Comparison of ENCODE assay signal across 1 cellular context in the genomic region with DNA sequence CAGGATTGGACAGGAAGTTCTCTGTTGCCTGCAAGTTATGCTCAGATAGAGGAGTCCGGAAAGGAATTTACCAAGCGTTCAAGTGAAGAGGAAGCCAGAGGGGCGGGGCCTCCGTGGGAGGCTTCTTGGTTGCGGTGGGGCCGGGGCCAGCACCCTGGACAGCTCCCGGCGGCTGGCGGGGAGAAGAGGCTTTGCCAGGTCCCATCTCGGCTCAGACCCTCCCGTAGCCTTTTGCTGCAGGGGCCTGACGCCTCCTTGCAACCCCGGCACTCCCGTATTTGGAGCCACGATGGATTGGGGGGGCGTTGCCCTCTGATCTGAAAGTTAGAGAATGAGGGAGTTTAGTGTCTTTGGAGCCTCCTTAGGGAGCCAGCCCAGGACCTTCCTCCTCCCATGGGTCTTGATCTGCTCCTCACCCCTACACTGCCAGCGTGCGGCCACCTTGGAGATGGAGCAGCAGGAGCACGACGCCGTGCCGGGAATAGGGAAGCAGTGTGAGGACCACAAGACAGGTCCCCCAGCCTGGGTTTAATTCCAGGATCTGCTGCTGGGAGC.
A peak's percentile ranks its signal among the peaks of the same experiment; 100 is the strongest.
TF ChIP-seq lines count a peak whose summit lies in the region.

No MANE protein-coding gene starts in this region.

TF ChIP-seq in HepG2, 621 proteins besides CTCF, POLR2A, EP300 and RAD21 (continued from another document):
- TF ChIP-seq, protein P1, sequence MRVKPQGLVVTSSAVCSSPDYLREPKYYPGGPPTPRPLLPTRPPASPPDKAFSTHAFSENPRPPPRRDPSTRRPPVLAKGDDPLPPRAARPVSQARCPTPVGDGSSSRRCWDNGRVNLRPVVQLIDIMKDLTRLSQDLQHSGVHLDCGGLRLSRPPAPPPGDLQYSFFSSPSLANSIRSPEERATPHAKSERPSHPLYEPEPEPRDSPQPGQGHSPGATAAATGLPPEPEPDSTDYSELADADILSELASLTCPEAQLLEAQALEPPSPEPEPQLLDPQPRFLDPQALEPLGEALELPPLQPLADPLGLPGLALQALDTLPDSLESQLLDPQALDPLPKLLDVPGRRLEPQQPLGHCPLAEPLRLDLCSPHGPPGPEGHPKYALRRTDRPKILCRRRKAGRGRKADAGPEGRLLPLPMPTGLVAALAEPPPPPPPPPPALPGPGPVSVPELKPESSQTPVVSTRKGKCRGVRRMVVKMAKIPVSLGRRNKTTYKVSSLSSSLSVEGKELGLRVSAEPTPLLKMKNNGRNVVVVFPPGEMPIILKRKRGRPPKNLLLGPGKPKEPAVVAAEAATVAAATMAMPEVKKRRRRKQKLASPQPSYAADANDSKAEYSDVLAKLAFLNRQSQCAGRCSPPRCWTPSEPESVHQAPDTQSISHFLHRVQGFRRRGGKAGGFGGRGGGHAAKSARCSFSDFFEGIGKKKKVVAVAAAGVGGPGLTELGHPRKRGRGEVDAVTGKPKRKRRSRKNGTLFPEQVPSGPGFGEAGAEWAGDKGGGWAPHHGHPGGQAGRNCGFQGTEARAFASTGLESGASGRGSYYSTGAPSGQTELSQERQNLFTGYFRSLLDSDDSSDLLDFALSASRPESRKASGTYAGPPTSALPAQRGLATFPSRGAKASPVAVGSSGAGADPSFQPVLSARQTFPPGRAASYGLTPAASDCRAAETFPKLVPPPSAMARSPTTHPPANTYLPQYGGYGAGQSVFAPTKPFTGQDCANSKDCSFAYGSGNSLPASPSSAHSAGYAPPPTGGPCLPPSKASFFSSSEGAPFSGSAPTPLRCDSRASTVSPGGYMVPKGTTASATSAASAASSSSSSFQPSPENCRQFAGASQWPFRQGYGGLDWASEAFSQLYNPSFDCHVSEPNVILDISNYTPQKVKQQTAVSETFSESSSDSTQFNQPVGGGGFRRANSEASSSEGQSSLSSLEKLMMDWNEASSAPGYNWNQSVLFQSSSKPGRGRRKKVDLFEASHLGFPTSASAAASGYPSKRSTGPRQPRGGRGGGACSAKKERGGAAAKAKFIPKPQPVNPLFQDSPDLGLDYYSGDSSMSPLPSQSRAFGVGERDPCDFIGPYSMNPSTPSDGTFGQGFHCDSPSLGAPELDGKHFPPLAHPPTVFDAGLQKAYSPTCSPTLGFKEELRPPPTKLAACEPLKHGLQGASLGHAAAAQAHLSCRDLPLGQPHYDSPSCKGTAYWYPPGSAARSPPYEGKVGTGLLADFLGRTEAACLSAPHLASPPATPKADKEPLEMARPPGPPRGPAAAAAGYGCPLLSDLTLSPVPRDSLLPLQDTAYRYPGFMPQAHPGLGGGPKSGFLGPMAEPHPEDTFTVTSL (CRISPR knock-in tag; IDR thresholded peaks at IDR 0.05; ENCODE audit: borderline replicate concordance) = no peak
- TF ChIP-seq HNRNPH1 (optimal IDR thresholded peaks at IDR 0.05; ENCODE audit: low read depth, low read length) (no peak), NFE2L2 (IDR thresholded peaks at IDR 0.05; ENCODE audit: low read length) (no peak), AKAP8 (CRISPR knock-in tag; IDR thresholded peaks at IDR 0.05) (no peak), ZNF138 (CRISPR knock-in tag; IDR thresholded peaks at IDR 0.05; ENCODE audit: low read depth) (0 out of 2 replicates have a peak, but pooled peaks have one; percentile 44), ZSCAN30 (CRISPR knock-in tag; IDR thresholded peaks at IDR 0.05) (no peak), IKZF4 (CRISPR knock-in tag; IDR thresholded peaks at IDR 0.05; ENCODE audit: borderline replicate concordance, low read depth, not compliant biosample characterization) (peak; percentile 19), MYC (CRISPR knock-in tag; IDR thresholded peaks at IDR 0.05; ENCODE audit: borderline replicate concordance) (no peak; the same call in 1 of the 2 replicates), ZBTB3 (CRISPR knock-in tag; IDR thresholded peaks at IDR 0.05; ENCODE audit: borderline replicate concordance, low read depth) (no peak), ZNF564 (CRISPR knock-in tag; IDR thresholded peaks at IDR 0.05) (no peak), ZFY (CRISPR knock-in tag; IDR thresholded peaks at IDR 0.05) (peak; percentile 30), KAT2B (IDR thresholded peaks at IDR 0.05; ENCODE audit: borderline replicate concordance, low read depth, low read length) (no peak), ZNF782 (CRISPR knock-in tag; IDR thresholded peaks at IDR 0.05; ENCODE audit: borderline replicate concordance) (no peak; the same call in 1 of the 2 replicates), KLF15 (CRISPR knock-in tag; IDR thresholded peaks at IDR 0.05; ENCODE audit: borderline replicate concordance) (peak; percentile 71; the same call in 1 of the 2 replicates), RFX3 (CRISPR knock-in tag; IDR thresholded peaks at IDR 0.05) (0 out of 2 replicates have a peak, but pooled peaks have one; percentile 17), ZNF841 (CRISPR knock-in tag; IDR thresholded peaks at IDR 0.05; ENCODE audit: borderline replicate concordance) (no peak; the same call in 1 of the 2 replicates), NAIF1 (CRISPR knock-in tag; IDR thresholded peaks at IDR 0.05; ENCODE audit: borderline replicate concordance) (no peak), SETDB1 (CRISPR knock-in tag; IDR thresholded peaks at IDR 0.05; ENCODE audit: borderline replicate concordance) (no peak), RELA (CRISPR knock-in tag; IDR thresholded peaks at IDR 0.05) (no peak), CREM (IDR thresholded peaks at IDR 0.05) (no peak), CREM (CRISPR knock-in tag; IDR thresholded peaks at IDR 0.05) (no peak), KMT2A (CRISPR knock-in tag; IDR thresholded peaks at IDR 0.05) (0 out of 2 replicates have a peak, but pooled peaks have one; percentile 37), ATM (IDR thresholded peaks at IDR 0.05; ENCODE audit: borderline replicate concordance) (no peak), REST (IDR thresholded peaks at IDR 0.05; ENCODE audit: borderline replicate concordance in 1 of 2, low read depth in 1 of 2, low read length in 2 of 2) (peak; percentile 99 to 100), ZNF652 (CRISPR knock-in tag; IDR thresholded peaks at IDR 0.05; ENCODE audit: borderline replicate concordance, low read depth) (no peak), MEF2D (CRISPR knock-in tag; IDR thresholded peaks at IDR 0.05) (0 out of 2 replicates have a peak, but pooled peaks have one; percentile 29), ZUFSP (CRISPR knock-in tag; IDR thresholded peaks at IDR 0.05; ENCODE audit: borderline replicate concordance) (no peak)
